25 cellular contexts compared by ENCODE assay signal in genomic region chr18:44090453-44090852, GRCh38.
DNase-seq lines count a peak whose midpoint lies in the region; ATAC-seq and TF ChIP-seq lines count a peak whose summit lies in the region.
"Had no signal": no experiment of that assay in that cellular context is flagged by ENCODE, and none has a peak within 500 bp of the region (broad histone marks: within the 10 kb centered on the region; RNA-seq: fewer than 3 reads in every experiment).

No MANE protein-coding gene starts in this region.

- peak; percentile 87 for ATAC-seq in RWPE2 (ENCODE audit: low read depth)

- H3K9me3 Mint-ChIP-seq in Calu3 (ENCODE audit: low read depth, unreplicated experiment), result peaks cover 7% of the 10 kb centered on the region
- H3K9me3 Mint-ChIP-seq: H9 had no signal

- H3K9me3 ChIP-seq in RWPE2 (ENCODE audit: severe bottlenecking), result no peaks in the 10 kb centered on the region
- H3K9me3 ChIP-seq: Peyer's patch had no signal

- H3K27me3 Mint-ChIP-seq in Calu3 (ENCODE audit: unreplicated experiment), result no peaks in the 10 kb centered on the region
- H3K27me3 Mint-ChIP-seq: CD4-positive, alpha-beta memory T cell had no signal

- no peak for DNase-seq in Calu3
- no peak for DNase-seq in RWPE2 (ENCODE audit: low spot score)
- peak; percentile 48 for DNase-seq in epithelial cell of esophagus (ENCODE audit: low read depth)
- peak; percentile 5 to 54 for DNase-seq in lung microvascular endothelial cell (ENCODE audit: low read depth in 2 of 2)
- no peak for DNase-seq in EL
- DNase-seq in caudate nucleus (lab: John Stamatoyannopoulos, UW), result no peak
- no peak for DNase-seq in CD1c-positive myeloid dendritic cell (ENCODE audit: extremely low spot score)
- DNase-seq: AML-193; CD4-positive, alpha-beta memory T cell; COR-L47; DMS 273 treated with DMSO at 0.1 percent for 48 hours; DMS79; GF-D8; GM23248; H9; NCI-H1048; NCI-H1417; NCI-H1694; NCI-H2029 treated with DMSO at 0.1 percent for 48 hours; NCI-H446 treated with DMSO at 0.1 percent for 48 hours; NCI-H526 treated with DMSO at 0.1 percent for 48 hours; Peyer's patch; SIG-M5 had no signal

- no peak overlapping the region for H3K4me3 ChIP-seq in RWPE2 (ENCODE audit: severe bottlenecking)
- no peak overlapping the region for H3K4me3 ChIP-seq in epithelial cell of esophagus (ENCODE audit: low read length)
- H3K4me3 ChIP-seq: BLaER1 treated with 17β-estradiol and CSF1 and Interleukin-3, amounts not matched to agents 10 nM and 100 nM; GM23248; Peyer's patch; SK-N-MC had no signal

- H3K27ac ChIP-seq in RWPE2 (ENCODE audit: poor library complexity, severe bottlenecking), result peak overlapping the region; percentile 22
- no peak overlapping the region for H3K27ac ChIP-seq in caudate nucleus (ENCODE audit: low read depth, low read length)
- H3K27ac ChIP-seq: BLaER1 treated with 17β-estradiol and CSF1 and Interleukin-3, amounts not matched to agents 10 nM and 100 nM; GM23248; Peyer's patch; SK-N-MC had no signal

- H3K36me3 Mint-ChIP-seq in Calu3 (ENCODE audit: insufficient read depth, unreplicated experiment), result no peaks in the 10 kb centered on the region
- H3K36me3 Mint-ChIP-seq: CD4-positive, alpha-beta memory T cell had no signal

- intact Hi-C loops in Calu3 (cut with micrococcal nuclease; ENCODE audit: unreplicated experiment), result no loop called here

- H3K27me3 ChIP-seq in RWPE2 (ENCODE audit: insufficient read depth, poor library complexity, severe bottlenecking), result no peaks in the 10 kb centered on the region
- H3K27me3 ChIP-seq: BLaER1 treated with 17β-estradiol and CSF1 and Interleukin-3, amounts not matched to agents 10 nM and 100 nM; Peyer's patch had no signal

- peak overlapping the region; percentile 86 for H3K27ac Mint-ChIP-seq in Calu3 (ENCODE audit: unreplicated experiment)
- H3K27ac Mint-ChIP-seq: CD4-positive, alpha-beta memory T cell; H9 had no signal

- H3K36me3 ChIP-seq in RWPE2 (ENCODE audit: low read depth), result no peaks in the 10 kb centered on the region
- H3K36me3 ChIP-seq: BLaER1 treated with 17β-estradiol and CSF1 and Interleukin-3, amounts not matched to agents 10 nM and 100 nM; Peyer's patch had no signal

- CTCF ChIA-PET in Calu3 (lab: Charles Lee), result no interaction called here

- BruUV-seq in Calu3 (replicated peaks; lab: Mats Ljungman, UMichigan), result no TSS peak

- peak overlapping the region; percentile 12 for H3K4me3 Mint-ChIP-seq in Calu3 (ENCODE audit: low read depth, unreplicated experiment)
- H3K4me3 Mint-ChIP-seq: CD4-positive, alpha-beta memory T cell; H9 had no signal

- H3K4me1 ChIP-seq in RWPE2 (ENCODE audit: insufficient read depth, poor library complexity, severe bottlenecking), result peaks cover 9% of the 10 kb centered on the region
- H3K4me1 ChIP-seq: BLaER1 treated with 17β-estradiol and CSF1 and Interleukin-3, amounts not matched to agents 10 nM and 100 nM; Peyer's patch had no signal

- peaks cover 29% of the 10 kb centered on the region for H3K4me1 Mint-ChIP-seq in Calu3 (ENCODE audit: low read depth, unreplicated experiment)
- H3K4me1 Mint-ChIP-seq: CD4-positive, alpha-beta memory T cell had no signal

- no peak for TF ChIP-seq CTCF in Calu3 (IDR thresholded peaks at IDR 0.05; ENCODE audit: unreplicated experiment)
- TF ChIP-seq CTCF in RWPE2 (IDR thresholded peaks at IDR 0.05; ENCODE audit: poor library complexity, severe bottlenecking), result no peak
- TF ChIP-seq CTCF in epithelial cell of esophagus (IDR thresholded peaks at IDR 0.05; ENCODE audit: insufficient read depth, low read depth, low read length, missing control alignments), result no peak

Comparison
In these comparisons a context has a peak if more than half of its experiments do, and no peak if none do; other contexts are left out.
1. DNase-seq: peak in epithelial cell of esophagus (single experiment) and lung microvascular endothelial cell (2 of 2); none in Calu3 (single experiment), RWPE2 (single experiment), EL (single experiment), caudate nucleus (0 of 61) and CD1c-positive myeloid dendritic cell (single experiment).